1 cellular context compared by ENCODE assay signal in the genomic region with DNA sequence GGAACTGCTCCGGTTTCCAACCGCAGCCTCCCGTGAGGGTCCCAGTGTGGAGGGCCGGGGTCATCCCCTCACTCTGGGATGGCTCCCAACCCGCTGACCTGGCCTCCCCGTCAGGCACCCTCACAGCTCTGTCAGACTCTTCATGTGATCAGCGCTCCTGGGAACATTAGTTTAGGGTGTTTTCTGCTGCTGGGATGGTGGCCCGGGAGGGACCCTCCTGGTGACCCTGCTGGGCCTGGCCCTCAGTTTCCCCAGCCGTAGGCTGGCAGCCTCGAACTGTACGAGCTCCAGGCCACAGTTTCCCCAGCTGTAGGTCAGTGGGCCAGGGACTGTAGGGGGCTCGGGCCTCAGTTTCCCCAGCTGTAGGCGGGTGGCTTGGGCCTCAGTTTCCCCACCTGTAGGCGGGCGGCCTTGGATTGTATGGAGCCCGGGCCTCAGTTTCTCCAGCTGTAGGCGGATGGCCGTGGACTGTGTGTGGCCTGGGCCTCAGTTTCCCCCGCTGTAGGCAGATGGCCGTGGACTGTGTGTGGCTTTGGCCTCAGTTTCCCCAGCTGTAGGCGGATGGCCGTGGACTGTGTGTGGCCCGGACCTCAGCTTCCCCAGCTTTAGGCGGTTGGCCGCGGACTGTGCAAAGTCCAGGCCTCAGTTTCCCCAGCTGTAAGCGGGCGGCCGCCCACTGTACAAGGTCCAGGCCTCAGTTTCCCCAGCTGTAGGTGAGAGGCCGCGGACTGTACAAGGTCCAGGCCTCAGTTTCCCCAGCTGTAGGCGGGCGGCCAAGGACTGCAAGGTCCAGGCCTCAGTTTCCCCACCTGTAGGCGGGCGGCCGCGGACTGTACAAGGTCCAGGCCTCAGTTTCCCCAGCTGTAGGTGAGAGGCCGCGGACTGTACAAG.
TF ChIP-seq lines count a peak whose summit lies in the region.

No MANE protein-coding gene starts in this region.

TF ChIP-seq in WTC11, 78 proteins besides CTCF, POLR2A, EP300 and RAD21:
- TF ChIP-seq, protein P1, sequence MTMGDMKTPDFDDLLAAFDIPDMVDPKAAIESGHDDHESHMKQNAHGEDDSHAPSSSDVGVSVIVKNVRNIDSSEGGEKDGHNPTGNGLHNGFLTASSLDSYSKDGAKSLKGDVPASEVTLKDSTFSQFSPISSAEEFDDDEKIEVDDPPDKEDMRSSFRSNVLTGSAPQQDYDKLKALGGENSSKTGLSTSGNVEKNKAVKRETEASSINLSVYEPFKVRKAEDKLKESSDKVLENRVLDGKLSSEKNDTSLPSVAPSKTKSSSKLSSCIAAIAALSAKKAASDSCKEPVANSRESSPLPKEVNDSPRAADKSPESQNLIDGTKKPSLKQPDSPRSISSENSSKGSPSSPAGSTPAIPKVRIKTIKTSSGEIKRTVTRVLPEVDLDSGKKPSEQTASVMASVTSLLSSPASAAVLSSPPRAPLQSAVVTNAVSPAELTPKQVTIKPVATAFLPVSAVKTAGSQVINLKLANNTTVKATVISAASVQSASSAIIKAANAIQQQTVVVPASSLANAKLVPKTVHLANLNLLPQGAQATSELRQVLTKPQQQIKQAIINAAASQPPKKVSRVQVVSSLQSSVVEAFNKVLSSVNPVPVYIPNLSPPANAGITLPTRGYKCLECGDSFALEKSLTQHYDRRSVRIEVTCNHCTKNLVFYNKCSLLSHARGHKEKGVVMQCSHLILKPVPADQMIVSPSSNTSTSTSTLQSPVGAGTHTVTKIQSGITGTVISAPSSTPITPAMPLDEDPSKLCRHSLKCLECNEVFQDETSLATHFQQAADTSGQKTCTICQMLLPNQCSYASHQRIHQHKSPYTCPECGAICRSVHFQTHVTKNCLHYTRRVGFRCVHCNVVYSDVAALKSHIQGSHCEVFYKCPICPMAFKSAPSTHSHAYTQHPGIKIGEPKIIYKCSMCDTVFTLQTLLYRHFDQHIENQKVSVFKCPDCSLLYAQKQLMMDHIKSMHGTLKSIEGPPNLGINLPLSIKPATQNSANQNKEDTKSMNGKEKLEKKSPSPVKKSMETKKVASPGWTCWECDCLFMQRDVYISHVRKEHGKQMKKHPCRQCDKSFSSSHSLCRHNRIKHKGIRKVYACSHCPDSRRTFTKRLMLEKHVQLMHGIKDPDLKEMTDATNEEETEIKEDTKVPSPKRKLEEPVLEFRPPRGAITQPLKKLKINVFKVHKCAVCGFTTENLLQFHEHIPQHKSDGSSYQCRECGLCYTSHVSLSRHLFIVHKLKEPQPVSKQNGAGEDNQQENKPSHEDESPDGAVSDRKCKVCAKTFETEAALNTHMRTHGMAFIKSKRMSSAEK (CRISPR knock-in tag; IDR thresholded peaks at IDR 0.05; ENCODE audit: borderline replicate concordance), result 0 out of 2 replicates have a peak, but pooled peaks have one; percentile 68
- TF ChIP-seq ZNF219 (CRISPR knock-in tag; IDR thresholded peaks at IDR 0.05; ENCODE audit: borderline replicate concordance), result no peak
TF ChIP-seq in WTC11: peak in this region for 1.
